ENCODE assay signal across 29 cellular contexts in genomic region chr4:129346760-129347159, GRCh38.
"Had no signal": no experiment of that assay in that cellular context is flagged by ENCODE, and none has a peak within 500 bp of the region (broad histone marks: within the 10 kb centered on the region; RNA-seq: fewer than 3 reads in every experiment).

No MANE protein-coding gene starts in this region.

- H3K4me3 ChIP-seq: colonic mucosa, gastroesophageal sphincter, heart left ventricle, hepatocyte, lung, right atrium auricular region, smooth muscle cell, suprapubic skin, thyroid gland had no signal

- H3K9me3 Mint-ChIP-seq: dendritic cell treated with granulocyte-macrophage colony-stimulating factor and Interleukin-4, amounts not matched to agents 40 ng/mL and 50 ng/mL, for 4 days; endodermal cell; natural killer cell; neural crest cell; stimulated activated naive CD8-positive, alpha-beta T cell treated with anti-CD3 and anti-CD28 coated beads, Interleukin-15, amount 100 ng/mL, for 72 hours had no signal

- H3K9ac ChIP-seq: parathyroid adenoma had no signal

- H3K4me3 Mint-ChIP-seq: dendritic cell treated with granulocyte-macrophage colony-stimulating factor and Interleukin-4, amounts not matched to agents 40 ng/mL and 50 ng/mL, for 4 days; endodermal cell; memory B cell; natural killer cell; neural crest cell; stimulated activated naive CD8-positive, alpha-beta T cell treated with anti-CD3 and anti-CD28 coated beads, Interleukin-15, amount 100 ng/mL, for 72 hours had no signal

- H3K36me3 ChIP-seq: colonic mucosa, gastroesophageal sphincter, heart left ventricle, right atrium auricular region, suprapubic skin, thyroid gland had no signal

- H3K4me2 ChIP-seq: hepatocyte, smooth muscle cell had no signal

- H3K9me3 ChIP-seq: colonic mucosa, gastroesophageal sphincter, heart left ventricle, right atrium auricular region, suprapubic skin, thyroid gland had no signal

- H3K27me3 Mint-ChIP-seq: progenitor cell of endocrine pancreas had no signal

- H3K27ac Mint-ChIP-seq: dendritic cell treated with granulocyte-macrophage colony-stimulating factor and Interleukin-4, amounts not matched to agents 40 ng/mL and 50 ng/mL, for 4 days; endodermal cell; memory B cell; natural killer cell; progenitor cell of endocrine pancreas; stimulated activated naive CD8-positive, alpha-beta T cell treated with anti-CD3 and anti-CD28 coated beads, Interleukin-15, amount 100 ng/mL, for 72 hours had no signal

- ATAC-seq: esophagus mucosa; gastroesophageal sphincter; heart left ventricle; left lobe of liver; natural killer cell; sciatic nerve; stimulated activated naive CD8-positive, alpha-beta T cell treated with anti-CD3 and anti-CD28 coated beads, Interleukin-15, amount 100 ng/mL, for 72 hours had no signal

- H3K36me3 Mint-ChIP-seq: memory B cell, natural killer cell had no signal

- H3K27ac ChIP-seq: colonic mucosa, epithelial cell of prostate, gastroesophageal sphincter, heart left ventricle, hepatocyte, parathyroid adenoma, right atrium auricular region, suprapubic skin, thyroid gland had no signal

- DNase-seq: colonic mucosa; effector CD8-positive, alpha-beta T cell; endodermal cell; foreskin fibroblast; heart left ventricle; kidney; natural killer cell; stimulated activated CD4-positive, alpha-beta T cell treated with anti-CD3 and anti-CD28 coated beads, Interleukin-12 subunit alpha, Interleukin-12 subunit beta, amount 100 ng/mL, for 4 hours; stimulated activated CD4-positive, alpha-beta T cell treated with anti-CD3 and anti-CD28 coated beads, Interleukin-1b, Interleukin-23, amount 100 ng/mL, for 48 hours; stimulated activated CD4-positive, alpha-beta T cell treated with anti-CD3 and anti-CD28 coated beads, Interleukin-4, amount 100 ng/mL, for 1 hour; stimulated activated CD8-positive, alpha-beta memory T cell treated with anti-CD3 and anti-CD28 coated beads, Interleukin-4, amount 100 ng/mL, for 48 hours; stimulated activated naive CD4-positive, alpha-beta T cell; stimulated activated naive CD8-positive, alpha-beta T cell treated with anti-CD3 and anti-CD28 coated beads, Interleukin-15, amount 100 ng/mL, for 72 hours; thyroid gland had no signal

- H2AFZ ChIP-seq: hepatocyte, parathyroid adenoma had no signal

- H3K79me2 ChIP-seq: hepatocyte, parathyroid adenoma had no signal

- H3K27me3 ChIP-seq: colonic mucosa, gastroesophageal sphincter, hepatocyte, right atrium auricular region, suprapubic skin, thyroid gland had no signal

- H3K4me1 Mint-ChIP-seq: memory B cell; natural killer cell; neural crest cell; stimulated activated naive CD8-positive, alpha-beta T cell treated with anti-CD3 and anti-CD28 coated beads, Interleukin-15, amount 100 ng/mL, for 72 hours had no signal

- H3K4me1 ChIP-seq: colonic mucosa, gastroesophageal sphincter, parathyroid adenoma had no signal

- FAIRE-seq: kidney had no signal
